ENCODE assay signal across 15 cellular contexts in the genomic region with DNA sequence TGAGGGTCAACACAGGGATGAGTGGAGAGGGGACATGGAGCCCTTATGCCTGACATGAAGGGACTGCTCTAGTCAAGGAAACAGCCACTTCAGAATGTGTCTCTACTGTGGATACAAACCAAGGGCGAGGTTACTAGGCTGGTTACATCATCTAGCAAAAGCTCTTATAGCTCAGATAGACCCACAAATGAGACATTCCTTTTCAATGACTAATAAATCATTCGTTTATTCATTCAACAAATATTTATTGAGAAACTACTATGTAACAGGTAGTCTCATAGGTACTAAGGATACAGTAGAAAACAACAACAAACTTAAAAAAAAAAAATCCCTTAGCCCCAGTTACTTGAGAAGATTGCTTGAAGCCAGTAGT.
DNase-seq lines count a peak whose midpoint lies in the region; ATAC-seq and TF ChIP-seq lines count a peak whose summit lies in the region.
"Had no signal": no experiment of that assay in that cellular context is flagged by ENCODE, and none has a peak within 500 bp of the region (broad histone marks: within the 10 kb centered on the region; RNA-seq: fewer than 3 reads in every experiment).

No MANE protein-coding gene starts in this region.

- H3K9me3 ChIP-seq in HCT116 (ENCODE audit: control insufficient read depth in 1 of 2, insufficient read depth in 1 of 2, low read depth in 1 of 2, low read length in 2 of 2): no peaks in the 10 kb centered on the region
- H3K9me3 ChIP-seq in skeletal muscle satellite cell (replicated peaks; ENCODE audit: low read length): no peaks in the 10 kb centered on the region
- H3K9me3 ChIP-seq: tibial nerve had no signal

- TF ChIP-seq CTCF in HCT116 (IDR thresholded peaks at IDR 0.05 in 2 of 3, conservative IDR thresholded peaks at IDR 0.05 in 1 of 3; ENCODE audit: borderline replicate concordance in 1 of 3, insufficient read depth in 1 of 3, low read depth in 2 of 3, low read length in 2 of 3): no peak

- H3K4me2 ChIP-seq in HCT116 (ENCODE audit: low read length): 0 out of 2 replicates have a peak overlapping the region, but pooled peaks have one; percentile 1
- H3K4me2 ChIP-seq in skeletal muscle satellite cell (ENCODE audit: low read length): no peak overlapping the region
- H3K4me2 ChIP-seq: neural progenitor cell had no signal

- no TSS peak for BruUV-seq in HCT116 (replicated peaks; lab: Mats Ljungman, UMichigan)

- H3K36me3 ChIP-seq in HCT116 (ENCODE audit: control insufficient read depth in 1 of 2, insufficient read depth in 2 of 2, low read length in 2 of 2) (no peaks in the 10 kb centered on the region), skeletal muscle satellite cell (ENCODE audit: insufficient read depth, low read length) (no peaks in the 10 kb centered on the region)
- H3K36me3 ChIP-seq: neural progenitor cell had no signal

- H3K9ac ChIP-seq in HCT116 (ENCODE audit: low read length) (no peak overlapping the region), skeletal muscle satellite cell (ENCODE audit: low read depth, low read length) (peak overlapping the region; percentile 5)
- H3K9ac ChIP-seq: neural progenitor cell had no signal

- H3K4me3 ChIP-seq in HCT116 (replicated peaks in 1 of 2; ENCODE audit: low read depth in 1 of 2, low read length in 2 of 2) (no peak overlapping the region), skeletal muscle satellite cell (ENCODE audit: low read length) (no peak overlapping the region)
- H3K4me3 ChIP-seq: neural progenitor cell, tibial nerve had no signal

- H3K4me1 ChIP-seq in HCT116 (ENCODE audit: control insufficient read depth in 1 of 2, insufficient read depth in 2 of 2, low read length in 2 of 2) (0 out of 4 replicates have a peak, but pooled peaks cover 0 to 5% of the 10 kb centered on the region in 2 experiments), skeletal muscle satellite cell (ENCODE audit: control insufficient read depth, insufficient read depth, low read length) (peaks cover 8% of the 10 kb centered on the region)
- H3K4me1 ChIP-seq: neural progenitor cell, tibial nerve had no signal

- H3K27me3 ChIP-seq in HCT116 (ENCODE audit: insufficient read depth, low read length) (no peaks in the 10 kb centered on the region), skeletal muscle satellite cell (ENCODE audit: control insufficient read depth, insufficient read depth, low read length) (no peaks in the 10 kb centered on the region)
- H3K27me3 ChIP-seq: neural progenitor cell, tibial nerve had no signal

- TF ChIP-seq RAD21 in HCT116 (IDR thresholded peaks at IDR 0.05; ENCODE audit: low read depth): no peak

- intact Hi-C loops in HCT116 (cut with micrococcal nuclease): no loop called here

- CTCF ChIA-PET in HCT116 (lab: Charles Lee): interaction anchor here (1.1 kb wide), 1 partner anchor 45 kb away, joined by 3 read pairs; no protein-coding TSS in a partner anchor

- no peak for TF ChIP-seq POLR2A in HCT116 (IDR thresholded peaks at IDR 0.05; ENCODE audit: borderline replicate concordance, extremely low read depth, insufficient read depth, insufficient read length)

- no peak overlapping the region for H3K27ac ChIP-seq in HCT116 (ENCODE audit: low read depth, low read length)
- H3K27ac ChIP-seq: HL-60, neural progenitor cell, tibial nerve had no signal

- no peak overlapping the region for H2AFZ ChIP-seq in HCT116 (ENCODE audit: low read depth, low read length, poor library complexity, severe bottlenecking)
- H2AFZ ChIP-seq: neural progenitor cell had no signal

- H4K20me1 ChIP-seq in HCT116 (ENCODE audit: insufficient read depth): no peaks in the 10 kb centered on the region

- H3K79me2 ChIP-seq in HCT116 (ENCODE audit: insufficient read depth, low read length): no peaks in the 10 kb centered on the region

- POLR2A ChIA-PET in HCT116 (lab: Charles Lee): no interaction called here

- no peaks in the 10 kb centered on the region for H3K9me2 ChIP-seq in HCT116 (ENCODE audit: insufficient read depth)

- DNase-seq in HCT116 (ENCODE audit: low read depth, low spot score) (peak; percentile 13), SW480 (ENCODE audit: low spot score) (peak; percentile 56), fibroblast of peridontal ligament (ENCODE audit: extremely low read depth) (peak; percentile 67)
- no peak for DNase-seq in activated CD8-positive, alpha-beta memory T cell treated with anti-CD3 and anti-CD28 coated beads, Interleukin-2, amount 50 U/mL, for 4 hours
- DNase-seq in stimulated activated CD4-positive, alpha-beta T cell treated with anti-CD3 and anti-CD28 coated beads, Interleukin-4, amount 100 ng/mL, for 24 hours: no peak
- DNase-seq: activated naive CD4-positive, alpha-beta T cell treated with anti-CD3 and anti-CD28 coated beads, Interleukin-2, amount 50 U/mL, for 16 hours; NCI-H524; SHP77 treated with DMSO at 0.1 percent for 48 hours; small intestine had no signal

- no peak; the same call in 1 of the 2 replicates for ATAC-seq in HCT116
- ATAC-seq in HG02852 (IDR thresholded peaks at IDR 0.05; ENCODE audit: unreplicated experiment): no peak
- ATAC-seq in GM18502 (IDR thresholded peaks at IDR 0.05; ENCODE audit: poor library complexity, unreplicated experiment): no peak

- RAD21 ChIA-PET in HCT116 (lab: Charles Lee; ENCODE audit: low non-redundant PET in 1 of 2, low total read pairs in 2 of 2, uncharacterized antibody in 2 of 2, unreplicated experiment in 2 of 2): no interaction called here

TF ChIP-seq in HCT116, 20 proteins besides CTCF, POLR2A, EP300 and RAD21 (continues in another document):
- TF ChIP-seq MAX (IDR thresholded peaks at IDR 0.05) (no peak), EZH2phosphoT487 (IDR thresholded peaks at IDR 0.05; ENCODE audit: borderline replicate concordance) (no peak), POLR2AphosphoS5 (IDR thresholded peaks at IDR 0.05; ENCODE audit: low read depth, low read length) (no peak), EZH2 (IDR thresholded peaks at IDR 0.05) (no peak), TCF7L2 (IDR thresholded peaks at IDR 0.05; ENCODE audit: borderline replicate concordance, extremely low read depth, insufficient read depth, insufficient read length) (no peak), SRF (IDR thresholded peaks at IDR 0.05; ENCODE audit: low read depth) (no peak), YY1 (IDR thresholded peaks at IDR 0.05; ENCODE audit: extremely low read depth, insufficient replicate concordance, low read depth, low read length) (no peak), ZFX (IDR thresholded peaks at IDR 0.05) (no peak), CEBPB (IDR thresholded peaks at IDR 0.05; ENCODE audit: low read depth) (0 out of 2 replicates have a peak, but pooled peaks have one; percentile 26), ELF1 (IDR thresholded peaks at IDR 0.05; ENCODE audit: borderline replicate concordance, low read depth) (no peak), REST (IDR thresholded peaks at IDR 0.05; ENCODE audit: low read depth) (no peak), SIN3A (IDR thresholded peaks at IDR 0.05; ENCODE audit: low read depth) (no peak), CBX3 (IDR thresholded peaks at IDR 0.05; ENCODE audit: low read depth) (no peak), ZNF274 (IDR thresholded peaks at IDR 0.05; ENCODE audit: low read depth, low read length) (no peak)
- TF ChIP-seq, protein P1, sequence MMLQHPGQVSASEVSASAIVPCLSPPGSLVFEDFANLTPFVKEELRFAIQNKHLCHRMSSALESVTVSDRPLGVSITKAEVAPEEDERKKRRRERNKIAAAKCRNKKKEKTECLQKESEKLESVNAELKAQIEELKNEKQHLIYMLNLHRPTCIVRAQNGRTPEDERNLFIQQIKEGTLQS (IDR thresholded peaks at IDR 0.05): no peak
- TF ChIP-seq, protein P2, sequence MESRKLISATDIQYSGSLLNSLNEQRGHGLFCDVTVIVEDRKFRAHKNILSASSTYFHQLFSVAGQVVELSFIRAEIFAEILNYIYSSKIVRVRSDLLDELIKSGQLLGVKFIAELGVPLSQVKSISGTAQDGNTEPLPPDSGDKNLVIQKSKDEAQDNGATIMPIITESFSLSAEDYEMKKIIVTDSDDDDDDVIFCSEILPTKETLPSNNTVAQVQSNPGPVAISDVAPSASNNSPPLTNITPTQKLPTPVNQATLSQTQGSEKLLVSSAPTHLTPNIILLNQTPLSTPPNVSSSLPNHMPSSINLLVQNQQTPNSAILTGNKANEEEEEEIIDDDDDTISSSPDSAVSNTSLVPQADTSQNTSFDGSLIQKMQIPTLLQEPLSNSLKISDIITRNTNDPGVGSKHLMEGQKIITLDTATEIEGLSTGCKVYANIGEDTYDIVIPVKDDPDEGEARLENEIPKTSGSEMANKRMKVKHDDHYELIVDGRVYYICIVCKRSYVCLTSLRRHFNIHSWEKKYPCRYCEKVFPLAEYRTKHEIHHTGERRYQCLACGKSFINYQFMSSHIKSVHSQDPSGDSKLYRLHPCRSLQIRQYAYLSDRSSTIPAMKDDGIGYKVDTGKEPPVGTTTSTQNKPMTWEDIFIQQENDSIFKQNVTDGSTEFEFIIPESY (IDR thresholded peaks at IDR 0.05; ENCODE audit: extremely low read depth, insufficient replicate concordance, low read length): no peak

Comparison
In these comparisons a context has a peak if more than half of its experiments do, and no peak if none do; other contexts are left out.
1. DNase-seq: peak in HCT116 (single experiment), SW480 (single experiment) and fibroblast of peridontal ligament (single experiment); none in activated CD8-positive, alpha-beta memory T cell treated with anti-CD3 and anti-CD28 coated beads, Interleukin-2, amount 50 U/mL, for 4 hours (single experiment) and stimulated activated CD4-positive, alpha-beta T cell treated with anti-CD3 and anti-CD28 coated beads, Interleukin-4, amount 100 ng/mL, for 24 hours (single experiment).